In genomic region chr7:26688388-26688787, GRCh38 we compare ENCODE assay signal across 25 cellular contexts.
DNase-seq lines count a peak whose midpoint lies in the region; ATAC-seq and TF ChIP-seq lines count a peak whose summit lies in the region.
"Had no signal": no experiment of that assay in that cellular context is flagged by ENCODE, and none has a peak within 500 bp of the region (broad histone marks: within the 10 kb centered on the region; RNA-seq: fewer than 3 reads in every experiment).

No MANE protein-coding gene starts in this region.

- POLR2A ChIA-PET in activated CD8-positive, alpha-beta T cell treated with anti-CD3 and anti-CD28 coated beads, Interleukin-2, amount 10 ng/mL, durations not matched to agents 7 days and 5 days (lab: Charles Lee) = no interaction called here

- no peak for TF ChIP-seq EP300 in transverse colon (IDR thresholded peaks at IDR 0.05; ENCODE audit: low read depth)

- H3K4me3 Mint-ChIP-seq in neural progenitor cell = no peak overlapping the region
- no peak overlapping the region for H3K4me3 Mint-ChIP-seq in activated CD8-positive, alpha-beta T cell treated with anti-CD3 and anti-CD28 coated beads, Interleukin-2, amount 10 ng/mL, durations not matched to agents 7 days and 5 days
- H3K4me3 Mint-ChIP-seq: activated naive CD4-positive, alpha-beta T cell treated with anti-CD3 and anti-CD28 coated beads, Interleukin-2, amount 50 U/mL, for 24 hours; activated T-helper 17 cell treated with anti-CD3 and anti-CD28 coated beads, Interleukin-2, amount 50 U/mL, for 72 hours; CD8-positive, alpha-beta memory T cell; endodermal cell; GM23338; T-helper 1 cell treated with Interleukin-12 subunit alpha and Interleukin-12 subunit beta and Interleukin-4 antibody, amounts not matched to agents 30 μg/mL and 1 μg/mL, for 36 hours had no signal

- in situ Hi-C loops in transverse colon (cut with MboI; ENCODE audit: low pct_ligation_motif_present in 1 of 4, low pct_unique_long_range_greater_than_20kb in 1 of 4, low sequenced_read_pairs in 3 of 4) = no loop called here

- no peak overlapping the region for H2AFZ ChIP-seq in OCI-LY3 (ENCODE audit: low read depth, low read length)
- no peak overlapping the region for H2AFZ ChIP-seq in neural progenitor cell (replicated peaks)
- H2AFZ ChIP-seq: GM23338 had no signal

- no peak overlapping the region for H3K27ac Mint-ChIP-seq in neural progenitor cell
- H3K27ac Mint-ChIP-seq in activated CD8-positive, alpha-beta T cell treated with anti-CD3 and anti-CD28 coated beads, Interleukin-2, amount 10 ng/mL, durations not matched to agents 7 days and 5 days = no peak overlapping the region
- H3K27ac Mint-ChIP-seq: activated naive CD4-positive, alpha-beta T cell treated with anti-CD3 and anti-CD28 coated beads, Interleukin-2, amount 50 U/mL, for 24 hours; activated T-helper 17 cell treated with anti-CD3 and anti-CD28 coated beads, Interleukin-2, amount 50 U/mL, for 72 hours; endodermal cell; GM23338; T-helper 1 cell treated with Interleukin-12 subunit alpha and Interleukin-12 subunit beta and Interleukin-4 antibody, amounts not matched to agents 30 μg/mL and 1 μg/mL, for 36 hours had no signal

- no peaks in the 10 kb centered on the region for H3K9me3 Mint-ChIP-seq in neural progenitor cell
- H3K9me3 Mint-ChIP-seq in activated CD8-positive, alpha-beta T cell treated with anti-CD3 and anti-CD28 coated beads, Interleukin-2, amount 10 ng/mL, durations not matched to agents 7 days and 5 days (ENCODE audit: insufficient read depth) = no peaks in the 10 kb centered on the region
- H3K9me3 Mint-ChIP-seq: activated naive CD4-positive, alpha-beta T cell treated with anti-CD3 and anti-CD28 coated beads, Interleukin-2, amount 50 U/mL, for 24 hours; activated T-helper 17 cell treated with anti-CD3 and anti-CD28 coated beads, Interleukin-2, amount 50 U/mL, for 72 hours; CD8-positive, alpha-beta memory T cell; endodermal cell; GM23338; T-helper 1 cell treated with Interleukin-12 subunit alpha and Interleukin-12 subunit beta and Interleukin-4 antibody, amounts not matched to agents 30 μg/mL and 1 μg/mL, for 36 hours had no signal

- intact Hi-C loops in transverse colon (cut with DNase I; ENCODE audit: low total_unique reads) = no loop called here

- CTCF ChIA-PET in activated CD8-positive, alpha-beta T cell treated with anti-CD3 and anti-CD28 coated beads, Interleukin-2, amount 10 ng/mL, durations not matched to agents 7 days and 5 days (lab: Charles Lee) = interaction anchor here (1.4 to 1.6 kb wide), 2 partner anchors 8 to 20 kb away, joined by 3 to 5 read pairs; no protein-coding TSS in a partner anchor

- peaks cover 33% of the 10 kb centered on the region for H3K4me1 ChIP-seq in OCI-LY3 (ENCODE audit: low read length)
- peaks cover 0 to 42% (median 10%) of the 10 kb centered on the region in 4 donors for H3K4me1 ChIP-seq in transverse colon
- peaks cover 10% of the 10 kb centered on the region for H3K4me1 ChIP-seq in neural progenitor cell

- H4K20me1 ChIP-seq in OCI-LY3 (ENCODE audit: insufficient read depth, low read length) (0 out of 2 replicates have a peak, but pooled peaks cover 5% of the 10 kb centered on the region), neural progenitor cell (ENCODE audit: low read depth) (no peaks in the 10 kb centered on the region)

- DNase-seq in DMS53 (lab: John Stamatoyannopoulos, UW) (peak; percentile 47), DMS53 treated with DMSO at 0.1 percent for 48 hours (lab: John Stamatoyannopoulos, UW; ENCODE audit: unreplicated experiment) (no peak), left lobe of liver (ENCODE audit: low spot score) (no peak), transverse colon (no peak), cerebellum (ENCODE audit: low spot score) (no peak), neural progenitor cell (ENCODE audit: low spot score) (no peak)
- no peak for DNase-seq in activated CD8-positive, alpha-beta T cell treated with anti-CD3 and anti-CD28 coated beads, Interleukin-2, amount 10 ng/mL, durations not matched to agents 7 days and 5 days
- DNase-seq: activated CD4-positive, alpha-beta T cell treated with anti-CD3 and anti-CD28 coated beads, Interleukin-2, amount 50 U/mL, for 1 hour; activated CD8-positive, alpha-beta memory T cell treated with anti-CD3 and anti-CD28 coated beads, Interleukin-2, amount 50 U/mL, for 4 hours; anterior cingulate cortex; CD8-positive, alpha-beta memory T cell; cortex of kidney; DND-41; endodermal cell; NCI-H2081 treated with DMSO at 0.1 percent for 48 hours; NCI-H510A; stimulated activated CD4-positive, alpha-beta T cell treated with anti-CD3 and anti-CD28 coated beads, Interleukin-1b, Interleukin-23, amount 100 ng/mL, for 48 hours had no signal

- no peaks in the 10 kb centered on the region for H3K36me3 Mint-ChIP-seq in neural progenitor cell
- no peaks in the 10 kb centered on the region for H3K36me3 Mint-ChIP-seq in activated CD8-positive, alpha-beta T cell treated with anti-CD3 and anti-CD28 coated beads, Interleukin-2, amount 10 ng/mL, durations not matched to agents 7 days and 5 days (ENCODE audit: low read depth)
- H3K36me3 Mint-ChIP-seq: activated naive CD4-positive, alpha-beta T cell treated with anti-CD3 and anti-CD28 coated beads, Interleukin-2, amount 50 U/mL, for 24 hours; CD8-positive, alpha-beta memory T cell had no signal

- H3K36me3 ChIP-seq in OCI-LY3 (replicated peaks; ENCODE audit: low read depth, low read length) = no peaks in the 10 kb centered on the region
- H3K36me3 ChIP-seq in transverse colon = no peaks in the 10 kb centered on the region
- H3K36me3 ChIP-seq in neural progenitor cell = no peaks in the 10 kb centered on the region
- H3K36me3 ChIP-seq: gastroesophageal sphincter had no signal

- H3K9ac ChIP-seq in OCI-LY3 (ENCODE audit: low read length) = no peak overlapping the region
- no peak overlapping the region for H3K9ac ChIP-seq in neural progenitor cell

- no peak overlapping the region for H3K4me3 ChIP-seq in OCI-LY3 (ENCODE audit: low read length)
- H3K4me3 ChIP-seq in transverse colon = no peak overlapping the region
- no peak overlapping the region for H3K4me3 ChIP-seq in neural progenitor cell
- H3K4me3 ChIP-seq: gastroesophageal sphincter, GM23338, lung had no signal

- no peaks in the 10 kb centered on the region for H3F3A ChIP-seq in neural progenitor cell (ENCODE audit: low read depth)

- no peaks in the 10 kb centered on the region for H3K27me3 Mint-ChIP-seq in neural progenitor cell (ENCODE audit: insufficient read depth, low read depth)
- peaks cover 27% of the 10 kb centered on the region for H3K27me3 Mint-ChIP-seq in activated CD8-positive, alpha-beta T cell treated with anti-CD3 and anti-CD28 coated beads, Interleukin-2, amount 10 ng/mL, durations not matched to agents 7 days and 5 days (ENCODE audit: low read depth)

- H3K79me2 ChIP-seq in OCI-LY3 (ENCODE audit: low read length) (no peaks in the 10 kb centered on the region), neural progenitor cell (ENCODE audit: low read depth) (no peaks in the 10 kb centered on the region)

- H3K27ac ChIP-seq in OCI-LY3 (ENCODE audit: low read length) (peak overlapping the region; percentile 33; the same call in 1 of the 2 replicates), transverse colon (peak overlapping the region in 3 of 4 donors; percentile 30 to 60 (median 41)), neural progenitor cell (no peak overlapping the region)
- H3K27ac ChIP-seq: 22Rv1 had no signal

- H3K4me1 Mint-ChIP-seq in neural progenitor cell = peaks cover 11% of the 10 kb centered on the region
- H3K4me1 Mint-ChIP-seq in activated CD8-positive, alpha-beta T cell treated with anti-CD3 and anti-CD28 coated beads, Interleukin-2, amount 10 ng/mL, durations not matched to agents 7 days and 5 days (ENCODE audit: low read depth) = peaks cover 4% of the 10 kb centered on the region
- H3K4me1 Mint-ChIP-seq: activated naive CD4-positive, alpha-beta T cell treated with anti-CD3 and anti-CD28 coated beads, Interleukin-2, amount 50 U/mL, for 24 hours; activated T-helper 17 cell treated with anti-CD3 and anti-CD28 coated beads, Interleukin-2, amount 50 U/mL, for 72 hours had no signal

- no peak for TF ChIP-seq POLR2A in transverse colon (IDR thresholded peaks at IDR 0.05)

- H3K9me3 ChIP-seq in OCI-LY3 (ENCODE audit: insufficient read depth, low read length) (no peaks in the 10 kb centered on the region), transverse colon (no peaks in the 10 kb centered on the region), neural progenitor cell (ENCODE audit: low read depth) (no peaks in the 10 kb centered on the region)
- H3K9me3 ChIP-seq: gastroesophageal sphincter had no signal

- TF ChIP-seq CTCF in OCI-LY3 (IDR thresholded peaks at IDR 0.05; ENCODE audit: low read depth, low read length) (no peak), transverse colon (IDR thresholded peaks at IDR 0.05) (no peak), neural progenitor cell (IDR thresholded peaks at IDR 0.05) (no peak)

- H3K4me2 ChIP-seq in OCI-LY3 (ENCODE audit: low read length) (peak overlapping the region; percentile 47), neural progenitor cell (no peak overlapping the region)
- H3K4me2 ChIP-seq: GM23338 had no signal

- peak; percentile 49 for ATAC-seq in left lobe of liver
- no peak for ATAC-seq in activated CD8-positive, alpha-beta T cell treated with anti-CD3 and anti-CD28 coated beads, Interleukin-2, amount 10 ng/mL, durations not matched to agents 7 days and 5 days
- ATAC-seq: activated T-helper 17 cell treated with anti-CD3 and anti-CD28 coated beads, Interleukin-2, amount 50 U/mL, for 72 hours; gastroesophageal sphincter; GM23338 had no signal

- H3K27me3 ChIP-seq in OCI-LY3 (ENCODE audit: low read depth, low read length) (no peaks in the 10 kb centered on the region), transverse colon (no peaks in the 10 kb centered on the region), neural progenitor cell (peaks cover 22% of the 10 kb centered on the region)
- H3K27me3 ChIP-seq: gastroesophageal sphincter had no signal
